In genomic region chr4:89598602-89599001, GRCh38 we compare ENCODE assay signal across 10 cellular contexts.
A peak's percentile ranks its signal among the peaks of the same experiment; 100 is the strongest.
DNase-seq lines count a peak whose midpoint lies in the region; ATAC-seq, FAIRE-seq and TF ChIP-seq lines count a peak whose summit lies in the region.
"Had no signal": no experiment of that assay in that cellular context is flagged by ENCODE, and none has a peak within 500 bp of the region (broad histone marks: within the 10 kb centered on the region; RNA-seq: fewer than 3 reads in every experiment).

No MANE protein-coding gene starts in this region.

- no peaks in the 10 kb centered on the region for H3K36me3 ChIP-seq in kidney (ENCODE audit: control insufficient read depth in 1 of 2, insufficient read depth in 2 of 2, low read length in 2 of 2)

- peak; percentile 26 for TF ChIP-seq CTCF in D721Med (IDR thresholded peaks at IDR 0.05; ENCODE audit: insufficient read depth, missing control alignments)
- peak; percentile 34 for TF ChIP-seq CTCF in kidney (IDR thresholded peaks at IDR 0.05; ENCODE audit: borderline replicate concordance, extremely low read depth, insufficient read depth)

- no peak for DNase-seq in D721Med (ENCODE audit: insufficient read length, low spot score)
- DNase-seq in SW480 (ENCODE audit: low spot score), result peak; percentile 11
- DNase-seq in kidney, result no peak
- DNase-seq in left lobe of liver (ENCODE audit: low spot score), result no peak
- no peak for DNase-seq in epidermal melanocyte (ENCODE audit: insufficient read length, low spot score)
- DNase-seq in activated CD4-positive, alpha-beta T cell treated with anti-CD3 and anti-CD28 coated beads for 48 hours, result no peak
- DNase-seq in activated naive CD8-positive, alpha-beta T cell treated with anti-CD3 and anti-CD28 coated beads for 36 hours, result no peak
- DNase-seq: activated T-cell treated with anti-CD3 and anti-CD28 coated beads for 4 hours had no signal

- no peaks in the 10 kb centered on the region for H3K4me1 Mint-ChIP-seq in activated naive CD8-positive, alpha-beta T cell treated with anti-CD3 and anti-CD28 coated beads for 36 hours

- H3K9ac ChIP-seq in kidney (ENCODE audit: low read length in 2 of 2), result no peak overlapping the region

- ATAC-seq in HG03521 (IDR thresholded peaks at IDR 0.05; ENCODE audit: unreplicated experiment) (peak; percentile 56), left lobe of liver (no peak)

- no peaks in the 10 kb centered on the region for H3K9me3 ChIP-seq in kidney (ENCODE audit: control insufficient read depth in 1 of 2, low read length in 2 of 2)

- intact Hi-C loops in kidney (cut with DNase I), result no loop called here

- H3K4me1 ChIP-seq in kidney (ENCODE audit: control insufficient read depth in 1 of 2, insufficient read depth in 1 of 2, low read depth in 1 of 2, low read length in 2 of 2), result no peaks in the 10 kb centered on the region

- H3K4me3 ChIP-seq in kidney (ENCODE audit: low read length in 2 of 2), result no peak overlapping the region
- H3K4me3 ChIP-seq: lung had no signal

- H3K36me3 Mint-ChIP-seq in activated naive CD8-positive, alpha-beta T cell treated with anti-CD3 and anti-CD28 coated beads for 36 hours, result no peaks in the 10 kb centered on the region

- no peak overlapping the region for H3K27ac ChIP-seq in kidney (ENCODE audit: low read depth in 2 of 2, low read length in 2 of 2)

- H3K9me3 Mint-ChIP-seq in activated naive CD8-positive, alpha-beta T cell treated with anti-CD3 and anti-CD28 coated beads for 36 hours, result no peaks in the 10 kb centered on the region

- H3K27me3 Mint-ChIP-seq in activated naive CD8-positive, alpha-beta T cell treated with anti-CD3 and anti-CD28 coated beads for 36 hours, result peaks cover 3% of the 10 kb centered on the region

- H3K27ac Mint-ChIP-seq in activated naive CD8-positive, alpha-beta T cell treated with anti-CD3 and anti-CD28 coated beads for 36 hours, result no peak overlapping the region

- no peak for FAIRE-seq in D721Med (lab: Jason Lieb, UNC)
- peak; percentile 54 for FAIRE-seq in kidney (lab: Jason Lieb, UNC)

- no peak overlapping the region for H3K4me3 Mint-ChIP-seq in activated naive CD8-positive, alpha-beta T cell treated with anti-CD3 and anti-CD28 coated beads for 36 hours
